In the genomic region with DNA sequence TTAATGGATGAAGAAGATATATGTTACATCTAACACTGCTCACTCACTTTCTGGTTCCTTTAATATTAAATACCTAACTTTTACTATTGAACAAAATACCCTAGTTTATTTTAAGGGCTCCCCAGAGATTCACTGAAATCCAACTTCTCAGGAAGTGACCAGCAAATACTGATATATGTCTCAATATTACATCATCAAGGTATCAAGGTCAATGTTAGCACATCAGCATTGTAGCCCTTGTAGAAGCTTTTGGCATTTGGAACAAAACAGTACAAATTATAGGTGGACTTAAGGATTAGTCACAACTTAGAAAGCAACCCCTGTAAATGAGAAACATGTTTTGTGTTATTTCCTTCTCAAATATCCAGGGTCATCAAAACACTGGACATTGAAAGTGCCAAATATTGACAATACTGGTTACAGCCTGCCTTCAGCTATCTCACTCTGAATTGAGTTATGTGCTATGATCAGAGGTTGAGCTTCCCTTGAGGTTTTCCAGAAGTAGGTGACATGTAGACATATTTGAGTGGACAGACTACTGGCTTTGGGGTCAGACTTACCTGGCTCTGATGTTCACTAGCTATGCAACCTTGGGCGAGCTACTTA, we compare ENCODE assay signal across 2 cellular contexts.
TF ChIP-seq lines count a peak whose summit lies in the region.

No MANE protein-coding gene starts in this region.

TF ChIP-seq in A549, 52 proteins besides CTCF, POLR2A, EP300 and RAD21:
- no peak for TF ChIP-seq TFCP2L1 (CRISPR knock-in tag; IDR thresholded peaks at IDR 0.05)
- TF ChIP-seq, protein P1, sequence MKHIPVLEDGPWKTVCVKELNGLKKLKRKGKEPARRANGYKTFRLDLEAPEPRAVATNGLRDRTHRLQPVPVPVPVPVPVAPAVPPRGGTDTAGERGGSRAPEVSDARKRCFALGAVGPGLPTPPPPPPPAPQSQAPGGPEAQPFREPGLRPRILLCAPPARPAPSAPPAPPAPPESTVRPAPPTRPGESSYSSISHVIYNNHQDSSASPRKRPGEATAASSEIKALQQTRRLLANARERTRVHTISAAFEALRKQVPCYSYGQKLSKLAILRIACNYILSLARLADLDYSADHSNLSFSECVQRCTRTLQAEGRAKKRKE (CRISPR knock-in tag; IDR thresholded peaks at IDR 0.05; ENCODE audit: low read depth) = no peak
- no peak for TF ChIP-seq FOXS1 (CRISPR knock-in tag; IDR thresholded peaks at IDR 0.05)
- TF ChIP-seq JUN (IDR thresholded peaks at IDR 0.05) = no peak
- TF ChIP-seq, protein P2, sequence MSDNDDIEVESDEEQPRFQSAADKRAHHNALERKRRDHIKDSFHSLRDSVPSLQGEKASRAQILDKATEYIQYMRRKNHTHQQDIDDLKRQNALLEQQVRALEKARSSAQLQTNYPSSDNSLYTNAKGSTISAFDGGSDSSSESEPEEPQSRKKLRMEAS (IDR thresholded peaks at IDR 0.05) = no peak
- TF ChIP-seq, protein P3, sequence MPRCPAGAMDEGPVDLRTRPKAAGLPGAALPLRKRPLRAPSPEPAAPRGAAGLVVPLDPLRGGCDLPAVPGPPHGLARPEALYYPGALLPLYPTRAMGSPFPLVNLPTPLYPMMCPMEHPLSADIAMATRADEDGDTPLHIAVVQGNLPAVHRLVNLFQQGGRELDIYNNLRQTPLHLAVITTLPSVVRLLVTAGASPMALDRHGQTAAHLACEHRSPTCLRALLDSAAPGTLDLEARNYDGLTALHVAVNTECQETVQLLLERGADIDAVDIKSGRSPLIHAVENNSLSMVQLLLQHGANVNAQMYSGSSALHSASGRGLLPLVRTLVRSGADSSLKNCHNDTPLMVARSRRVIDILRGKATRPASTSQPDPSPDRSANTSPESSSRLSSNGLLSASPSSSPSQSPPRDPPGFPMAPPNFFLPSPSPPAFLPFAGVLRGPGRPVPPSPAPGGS (IDR thresholded peaks at IDR 0.05) = no peak
- TF ChIP-seq CBX2 (IDR thresholded peaks at IDR 0.05; ENCODE audit: borderline replicate concordance, low read depth) = no peak
- TF ChIP-seq FOSL2 (IDR thresholded peaks at IDR 0.05) = no peak
- TF ChIP-seq FOSL2 (CRISPR knock-in tag; IDR thresholded peaks at IDR 0.05) = no peak
- no peak for TF ChIP-seq SMC3 (IDR thresholded peaks at IDR 0.05)
- no peak for TF ChIP-seq HDAC2 (IDR thresholded peaks at IDR 0.05)
- no peak for TF ChIP-seq RCOR1 (IDR thresholded peaks at IDR 0.05; ENCODE audit: low read depth, low read length)
- no peak for TF ChIP-seq CHD2 (IDR thresholded peaks at IDR 0.05; ENCODE audit: low read length, partially characterized antibody)
- no peak for TF ChIP-seq POLR2AphosphoS2 (conservative IDR thresholded peaks at IDR 0.05; ENCODE audit: low read length)
- no peak for TF ChIP-seq ZSCAN20 (CRISPR knock-in tag; IDR thresholded peaks at IDR 0.05)
- no peak for TF ChIP-seq KDM5A (IDR thresholded peaks at IDR 0.05)
- TF ChIP-seq FOSB (CRISPR knock-in tag; IDR thresholded peaks at IDR 0.05) = no peak
- no peak for TF ChIP-seq TP53 (CRISPR knock-in tag; IDR thresholded peaks at IDR 0.05)

TF ChIP-seq in WTC11, 78 proteins besides CTCF, POLR2A, EP300 and RAD21:
- TF ChIP-seq NR1H2 (CRISPR knock-in tag; IDR thresholded peaks at IDR 0.05) = no peak
- TF ChIP-seq GABPB1 (CRISPR knock-in tag; IDR thresholded peaks at IDR 0.05) = peak; percentile 94
- TF ChIP-seq, protein P4, sequence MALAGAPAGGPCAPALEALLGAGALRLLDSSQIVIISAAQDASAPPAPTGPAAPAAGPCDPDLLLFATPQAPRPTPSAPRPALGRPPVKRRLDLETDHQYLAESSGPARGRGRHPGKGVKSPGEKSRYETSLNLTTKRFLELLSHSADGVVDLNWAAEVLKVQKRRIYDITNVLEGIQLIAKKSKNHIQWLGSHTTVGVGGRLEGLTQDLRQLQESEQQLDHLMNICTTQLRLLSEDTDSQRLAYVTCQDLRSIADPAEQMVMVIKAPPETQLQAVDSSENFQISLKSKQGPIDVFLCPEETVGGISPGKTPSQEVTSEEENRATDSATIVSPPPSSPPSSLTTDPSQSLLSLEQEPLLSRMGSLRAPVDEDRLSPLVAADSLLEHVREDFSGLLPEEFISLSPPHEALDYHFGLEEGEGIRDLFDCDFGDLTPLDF (CRISPR knock-in tag; IDR thresholded peaks at IDR 0.05) = no peak
- no peak for TF ChIP-seq ETV6 (CRISPR knock-in tag; IDR thresholded peaks at IDR 0.05)
- no peak for TF ChIP-seq RELA (CRISPR knock-in tag; IDR thresholded peaks at IDR 0.05; ENCODE audit: borderline replicate concordance)
